8 cellular contexts compared by ENCODE assay signal in genomic region chr1:148302586-148303364, GRCh38.
DNase-seq lines count a peak whose midpoint lies in the region; ATAC-seq, FAIRE-seq and TF ChIP-seq lines count a peak whose summit lies in the region.
"Not testable (repeated sequence)": the region's sequence is repeated elsewhere in the genome, so short reads cannot be mapped to it uniquely, and the experiment has no call there.

No MANE protein-coding gene starts in this region.

- H3K4me3 ChIP-seq in Panc1 (ENCODE audit: low read depth in 2 of 2, low read length in 2 of 2) (peak overlapping the region; percentile 41 to 81), ectodermal cell (ENCODE audit: insufficient read depth, low read depth, low read length) (peak overlapping the region; percentile 56), kidney (ENCODE audit: low read length in 2 of 2) (peak overlapping the region in 1 of 2 donors; percentile 35), gastrocnemius medialis (peak overlapping the region in 2 of 4 donors; percentile 29 to 42), tibial nerve (peak overlapping the region; percentile 8 to 45 (median 30))

- H3K9me3 ChIP-seq in Panc1 (ENCODE audit: control insufficient read depth, insufficient read depth, low read depth, low read length); ectodermal cell (ENCODE audit: control insufficient read depth, low read length); kidney (ENCODE audit: control insufficient read depth in 1 of 2, low read length in 2 of 2); gastrocnemius medialis; tibial nerve: not testable (repeated sequence)

- not testable (repeated sequence) for H3K9ac ChIP-seq in kidney (ENCODE audit: low read length in 2 of 2)

- CTCF ChIA-PET in Panc1 (lab: Charles Lee), result not testable (repeated sequence)

- not testable (repeated sequence) for TF ChIP-seq CTCF in Panc1 (IDR thresholded peaks at IDR 0.05); kidney (IDR thresholded peaks at IDR 0.05; ENCODE audit: borderline replicate concordance, extremely low read depth, insufficient read depth); gastrocnemius medialis (IDR thresholded peaks at IDR 0.05 in 4 of 5, conservative IDR thresholded peaks at IDR 0.05 in 1 of 5); tibial nerve (IDR thresholded peaks at IDR 0.05)

- 0 to 3% methylated on average over 1 to 12 of the region's 52 CpGs for WGBS in ectodermal cell, 2 experiments
- WGBS in tibial nerve, 2 donors, result no CpG with 5 or more reads among the region's 52 CpGs

- not testable (repeated sequence) for DNase-seq in Panc1 (ENCODE audit: low read depth, low spot score)
- peak; percentile 80 for DNase-seq in activated T-cell treated with anti-CD3 and anti-CD28 coated beads for 48 hours (ENCODE audit: low read depth)
- DNase-seq in kidney, result peak; percentile 72
- peak in 1 of 2 donors; percentile 17 for DNase-seq in gastrocnemius medialis
- peak in 1 of 2 donors; percentile 45 for DNase-seq in tibial nerve (ENCODE audit: low spot score in 2 of 2)

- not testable (repeated sequence) for H3K4me1 ChIP-seq in Panc1 (ENCODE audit: control insufficient read depth, insufficient read depth, low read length); ectodermal cell (ENCODE audit: control insufficient read depth, insufficient read depth, low read length); kidney (ENCODE audit: control insufficient read depth in 1 of 2, insufficient read depth in 1 of 2, low read depth in 1 of 2, low read length in 2 of 2); gastrocnemius medialis; tibial nerve

- TF ChIP-seq POLR2A in gastrocnemius medialis (IDR thresholded peaks at IDR 0.05); tibial nerve (IDR thresholded peaks at IDR 0.05): not testable (repeated sequence)

- H3K27me3 ChIP-seq in Panc1 (ENCODE audit: control insufficient read depth, insufficient read depth, low read length), result not testable (repeated sequence)
- H3K27me3 ChIP-seq in ectodermal cell (ENCODE audit: control insufficient read depth, insufficient read depth, low read length, poor library complexity, severe bottlenecking) (peaks cover 27% of the 10 kb centered on the region), gastrocnemius medialis (peaks cover 22 to 34% (median 25%) of the 10 kb centered on the region in 3 donors), tibial nerve (peaks cover 0 to 23% of the 10 kb centered on the region in 2 donors)

- H3K36me3 ChIP-seq in Panc1 (ENCODE audit: control insufficient read depth, insufficient read depth, low read length); ectodermal cell (ENCODE audit: control insufficient read depth, insufficient read depth, low read length); kidney (ENCODE audit: control insufficient read depth in 1 of 2, insufficient read depth in 2 of 2, low read length in 2 of 2); gastrocnemius medialis; tibial nerve: not testable (repeated sequence)

- peak; percentile 73 for ATAC-seq in GM18511 (IDR thresholded peaks at IDR 0.05; ENCODE audit: unreplicated experiment)
- ATAC-seq in HG02798 (IDR thresholded peaks at IDR 0.05; ENCODE audit: poor library complexity, unreplicated experiment), result peak; percentile 74
- ATAC-seq in Panc1, result peak; percentile 94
- peak; percentile 39 to 54 for ATAC-seq in gastrocnemius medialis

- FAIRE-seq in kidney (lab: Jason Lieb, UNC), result not testable (repeated sequence)

- in situ Hi-C loops in Panc1 (cut with HindIII; ENCODE audit: low pct_unique_long_range_greater_than_20kb, low sequenced_read_pairs); gastrocnemius medialis (cut with MboI; ENCODE audit: low sequenced_read_pairs in 4 of 4): not testable (repeated sequence)

- H3K27ac ChIP-seq in Panc1 (ENCODE audit: low read length), result peak overlapping the region; percentile 76
- H3K27ac ChIP-seq in ectodermal cell (ENCODE audit: insufficient read depth, low read depth, low read length, poor library complexity, severe bottlenecking); kidney (ENCODE audit: low read depth in 2 of 2, low read length in 2 of 2); gastrocnemius medialis; tibial nerve: not testable (repeated sequence)

- POLR2A ChIA-PET in Panc1 (lab: Charles Lee), result interaction anchor here (0.7 to 1.1 kb wide), 2 partner anchors 32 to 40 kb away, joined by 7 to 9 read pairs; no protein-coding TSS in a partner anchor

- not testable (repeated sequence) for BruUV-seq in Panc1 (replicated peaks; lab: Mats Ljungman, UMichigan)

- TF ChIP-seq EP300 in tibial nerve (IDR thresholded peaks at IDR 0.05), result not testable (repeated sequence)

- intact Hi-C loops in Panc1 (cut with micrococcal nuclease; ENCODE audit: unreplicated experiment); kidney (cut with DNase I); gastrocnemius medialis (cut with DNase I; ENCODE audit: low total_unique reads): not testable (repeated sequence)
